In the genomic region with DNA sequence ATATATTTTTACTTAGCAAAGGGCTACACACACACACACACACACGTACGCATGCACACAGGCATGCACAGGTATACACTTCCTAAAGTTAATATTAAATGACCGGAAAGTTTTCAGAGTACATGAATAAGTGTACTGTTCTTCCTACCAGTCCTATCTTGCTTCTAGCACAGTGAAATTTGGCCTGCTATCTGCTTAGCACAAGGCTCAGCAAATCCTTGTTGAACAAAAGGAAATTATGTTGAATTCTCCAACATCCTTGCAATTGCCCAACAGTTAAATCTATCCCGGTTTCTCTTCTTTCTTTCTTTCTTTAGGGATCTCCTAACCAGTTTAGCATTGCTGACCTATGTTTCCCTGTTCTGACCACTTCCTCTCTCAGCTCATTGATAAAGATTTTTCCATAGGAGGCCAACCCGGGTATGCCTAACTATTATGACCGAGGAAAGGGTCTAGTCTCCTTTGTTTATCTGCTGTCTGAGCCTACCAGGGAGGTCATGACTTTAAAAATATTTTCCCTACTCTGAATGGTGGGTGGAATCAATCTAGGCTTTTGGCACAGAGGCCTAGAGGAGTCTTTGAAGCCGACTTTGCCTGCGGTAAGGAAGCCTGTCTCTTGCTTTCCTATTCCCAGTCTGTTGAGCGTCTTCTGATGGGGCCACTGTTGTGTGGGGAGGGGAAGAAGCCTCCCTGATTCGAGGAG, we compare ENCODE assay signal across 23 cellular contexts.
DNase-seq lines count a peak whose midpoint lies in the region; TF ChIP-seq lines count a peak whose summit lies in the region.
"Had no signal": no experiment of that assay in that cellular context is flagged by ENCODE, and none has a peak within 500 bp of the region (broad histone marks: within the 10 kb centered on the region; RNA-seq: fewer than 3 reads in every experiment).

No MANE protein-coding gene starts in this region.

- H3F3A ChIP-seq in neural progenitor cell (ENCODE audit: low read depth), result peaks cover 27% of the 10 kb centered on the region

- H3K4me1 Mint-ChIP-seq in endodermal cell (peaks cover 5% of the 10 kb centered on the region), neural progenitor cell (peaks cover 41% of the 10 kb centered on the region)
- H3K4me1 Mint-ChIP-seq: stimulated activated naive CD8-positive, alpha-beta T cell treated with anti-CD3 and anti-CD28 coated beads, Interleukin-15, amount 100 ng/mL, for 72 hours; T-cell had no signal

- no peak for TF ChIP-seq CTCF in endodermal cell (conservative IDR thresholded peaks at IDR 0.05)
- no peak for TF ChIP-seq CTCF in neural progenitor cell (IDR thresholded peaks at IDR 0.05)

- H3K9me3 ChIP-seq in endodermal cell (ENCODE audit: control insufficient read depth, low read length) (no peaks in the 10 kb centered on the region), neural progenitor cell (ENCODE audit: low read depth) (no peaks in the 10 kb centered on the region)
- H3K9me3 ChIP-seq: A549, BLaER1, body of pancreas, spleen had no signal

- DNase-seq in endodermal cell (no peak), neural progenitor cell (ENCODE audit: low spot score) (no peak), cortex of kidney (lab: John Stamatoyannopoulos, UW) (no peak), AG08396 (ENCODE audit: low spot score) (no peak)
- no peak for DNase-seq in activated CD4-positive, alpha-beta T cell treated with anti-CD3 and anti-CD28 coated beads, Interleukin-2, amount 50 U/mL, for 1 hour
- no peak for DNase-seq in stimulated activated CD8-positive, alpha-beta memory T cell treated with anti-CD3 and anti-CD28 coated beads, Interleukin-4, amount 100 ng/mL, for 48 hours
- DNase-seq: activated CD4-positive, alpha-beta T cell treated with anti-CD3 and anti-CD28 coated beads, Interleukin-2, amount 50 U/mL, for 4 hours; activated gamma-delta T cell; body of pancreas; EL; H7; head of caudate nucleus; NCI-H1436 treated with DMSO at 0.1 percent for 48 hours; NCI-H510A treated with DMSO at 0.1 percent for 48 hours; spleen; stimulated activated CD4-positive, alpha-beta T cell treated with anti-CD3 and anti-CD28 coated beads, Interleukin-4, amount 100 ng/mL, for 1 hour; stimulated activated naive CD8-positive, alpha-beta T cell treated with anti-CD3 and anti-CD28 coated beads, Interleukin-15, amount 100 ng/mL, for 72 hours; T-cell; trophoblast cell had no signal

- H3K27me3 Mint-ChIP-seq in endodermal cell (ENCODE audit: insufficient read depth) (peaks cover 6% of the 10 kb centered on the region), neural progenitor cell (ENCODE audit: insufficient read depth, low read depth) (peaks cover 4% of the 10 kb centered on the region)

- peak overlapping the region; percentile 60 for H3K4me2 ChIP-seq in neural progenitor cell
- H3K4me2 ChIP-seq: A549, BLaER1 had no signal

- H3K9me3 Mint-ChIP-seq in endodermal cell (no peaks in the 10 kb centered on the region), neural progenitor cell (no peaks in the 10 kb centered on the region)
- H3K9me3 Mint-ChIP-seq: stimulated activated naive CD8-positive, alpha-beta T cell treated with anti-CD3 and anti-CD28 coated beads, Interleukin-15, amount 100 ng/mL, for 72 hours had no signal

- H3K4me3 ChIP-seq in ACC112 (ENCODE audit: low read depth, low read length) (no peak overlapping the region), endodermal cell (ENCODE audit: low read length) (no peak overlapping the region), neural progenitor cell (no peak overlapping the region)
- H3K4me3 ChIP-seq: A549, BLaER1, body of pancreas, spleen had no signal

- H2AFZ ChIP-seq in ACC112 (ENCODE audit: low read length, unreplicated experiment), result peak overlapping the region; percentile 50
- H2AFZ ChIP-seq in neural progenitor cell (replicated peaks), result peak overlapping the region; percentile 30

- H4K20me1 ChIP-seq in neural progenitor cell (ENCODE audit: low read depth), result no peaks in the 10 kb centered on the region
- H4K20me1 ChIP-seq: BLaER1 had no signal

- H3K27ac ChIP-seq in ACC112 (ENCODE audit: low read depth, low read length), result no peak overlapping the region
- peak overlapping the region; percentile 96 for H3K27ac ChIP-seq in endodermal cell (ENCODE audit: low read depth, low read length)
- H3K27ac ChIP-seq in neural progenitor cell, result no peak overlapping the region
- H3K27ac ChIP-seq: A549, BLaER1, body of pancreas, spleen had no signal

- H3K4me1 ChIP-seq in ACC112 (ENCODE audit: control insufficient read depth, insufficient read depth, low read length, unreplicated experiment) (no peaks in the 10 kb centered on the region), endodermal cell (ENCODE audit: control insufficient read depth, insufficient read depth, low read length) (no peaks in the 10 kb centered on the region), neural progenitor cell (peaks cover 29% of the 10 kb centered on the region)
- H3K4me1 ChIP-seq: A549, BLaER1, body of pancreas, spleen had no signal

- no peak overlapping the region for H3K27ac Mint-ChIP-seq in endodermal cell
- peak overlapping the region; percentile 93 for H3K27ac Mint-ChIP-seq in neural progenitor cell
- H3K27ac Mint-ChIP-seq: stimulated activated naive CD8-positive, alpha-beta T cell treated with anti-CD3 and anti-CD28 coated beads, Interleukin-15, amount 100 ng/mL, for 72 hours; T-cell had no signal

- 78 to 90% methylated on average over 5 to 10 of the region's 10 CpGs for WGBS in endodermal cell (ENCODE audit: insufficient coverage in 1 of 2, insufficient read length in 1 of 2), 2 experiments

- H3K9ac ChIP-seq in endodermal cell (ENCODE audit: extremely low read depth, low read length, poor library complexity, severe bottlenecking) (no peak overlapping the region), neural progenitor cell (no peak overlapping the region)
- H3K9ac ChIP-seq: BLaER1 had no signal

- no peaks in the 10 kb centered on the region for H3K79me2 ChIP-seq in ACC112 (ENCODE audit: control insufficient read depth, insufficient read depth, low read length, unreplicated experiment)
- no peaks in the 10 kb centered on the region for H3K79me2 ChIP-seq in neural progenitor cell (ENCODE audit: low read depth)

- no peaks in the 10 kb centered on the region for H3K36me3 ChIP-seq in ACC112 (ENCODE audit: insufficient read depth, low read length)
- no peaks in the 10 kb centered on the region for H3K36me3 ChIP-seq in endodermal cell (ENCODE audit: control insufficient read depth, insufficient read depth, low read length)
- no peaks in the 10 kb centered on the region for H3K36me3 ChIP-seq in neural progenitor cell
- H3K36me3 ChIP-seq: BLaER1, spleen had no signal

- H3K4me3 Mint-ChIP-seq in endodermal cell (no peak overlapping the region), neural progenitor cell (no peak overlapping the region)
- H3K4me3 Mint-ChIP-seq: stimulated activated naive CD8-positive, alpha-beta T cell treated with anti-CD3 and anti-CD28 coated beads, Interleukin-15, amount 100 ng/mL, for 72 hours; T-cell had no signal

- H3K27me3 ChIP-seq in ACC112 (ENCODE audit: insufficient read depth, low read length) (peaks cover 3% of the 10 kb centered on the region; the same call in 1 of the 2 replicates), endodermal cell (ENCODE audit: control insufficient read depth, insufficient read depth, low read length, poor library complexity, severe bottlenecking) (no peaks in the 10 kb centered on the region), neural progenitor cell (no peaks in the 10 kb centered on the region)
- H3K27me3 ChIP-seq: BLaER1, body of pancreas, spleen had no signal

- H3K36me3 Mint-ChIP-seq in endodermal cell (ENCODE audit: low read depth), result no peaks in the 10 kb centered on the region
- H3K36me3 Mint-ChIP-seq in neural progenitor cell, result no peaks in the 10 kb centered on the region
- H3K36me3 Mint-ChIP-seq: T-cell had no signal

TF ChIP-seq in PFSK-1, 5 proteins besides CTCF, POLR2A, EP300 and RAD21:
- TF ChIP-seq TAF1 (IDR thresholded peaks at IDR 0.05; ENCODE audit: borderline replicate concordance, insufficient read depth, low read length) (peak; percentile 57; the same call in 1 of the 2 replicates), SIN3A (IDR thresholded peaks at IDR 0.05; ENCODE audit: borderline replicate concordance, insufficient read depth, low read length) (no peak), FOXP2 (optimal IDR thresholded peaks at IDR 0.05; ENCODE audit: borderline replicate concordance, extremely low read depth, extremely low read length, insufficient read depth) (peak; percentile 14), POLR2AphosphoS5 (IDR thresholded peaks at IDR 0.05; ENCODE audit: low read depth, low read length) (peak; percentile 61; the same call in 1 of the 2 replicates)
- TF ChIP-seq, protein P1, sequence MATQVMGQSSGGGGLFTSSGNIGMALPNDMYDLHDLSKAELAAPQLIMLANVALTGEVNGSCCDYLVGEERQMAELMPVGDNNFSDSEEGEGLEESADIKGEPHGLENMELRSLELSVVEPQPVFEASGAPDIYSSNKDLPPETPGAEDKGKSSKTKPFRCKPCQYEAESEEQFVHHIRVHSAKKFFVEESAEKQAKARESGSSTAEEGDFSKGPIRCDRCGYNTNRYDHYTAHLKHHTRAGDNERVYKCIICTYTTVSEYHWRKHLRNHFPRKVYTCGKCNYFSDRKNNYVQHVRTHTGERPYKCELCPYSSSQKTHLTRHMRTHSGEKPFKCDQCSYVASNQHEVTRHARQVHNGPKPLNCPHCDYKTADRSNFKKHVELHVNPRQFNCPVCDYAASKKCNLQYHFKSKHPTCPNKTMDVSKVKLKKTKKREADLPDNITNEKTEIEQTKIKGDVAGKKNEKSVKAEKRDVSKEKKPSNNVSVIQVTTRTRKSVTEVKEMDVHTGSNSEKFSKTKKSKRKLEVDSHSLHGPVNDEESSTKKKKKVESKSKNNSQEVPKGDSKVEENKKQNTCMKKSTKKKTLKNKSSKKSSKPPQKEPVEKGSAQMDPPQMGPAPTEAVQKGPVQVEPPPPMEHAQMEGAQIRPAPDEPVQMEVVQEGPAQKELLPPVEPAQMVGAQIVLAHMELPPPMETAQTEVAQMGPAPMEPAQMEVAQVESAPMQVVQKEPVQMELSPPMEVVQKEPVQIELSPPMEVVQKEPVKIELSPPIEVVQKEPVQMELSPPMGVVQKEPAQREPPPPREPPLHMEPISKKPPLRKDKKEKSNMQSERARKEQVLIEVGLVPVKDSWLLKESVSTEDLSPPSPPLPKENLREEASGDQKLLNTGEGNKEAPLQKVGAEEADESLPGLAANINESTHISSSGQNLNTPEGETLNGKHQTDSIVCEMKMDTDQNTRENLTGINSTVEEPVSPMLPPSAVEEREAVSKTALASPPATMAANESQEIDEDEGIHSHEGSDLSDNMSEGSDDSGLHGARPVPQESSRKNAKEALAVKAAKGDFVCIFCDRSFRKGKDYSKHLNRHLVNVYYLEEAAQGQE (IDR thresholded peaks at IDR 0.05; ENCODE audit: insufficient read depth in 1 of 2, low read depth in 2 of 2, low read length in 2 of 2), result peak in 1 of 2 experiments; percentile 67; a peak in 2 of 4 replicates
